In genomic region chr5:158172005-158172404, GRCh38 we compare ENCODE assay signal across 10 cellular contexts.
"Had no signal": no experiment of that assay in that cellular context is flagged by ENCODE, and none has a peak within 500 bp of the region (broad histone marks: within the 10 kb centered on the region; RNA-seq: fewer than 3 reads in every experiment).

No MANE protein-coding gene starts in this region.

- H3K36me3 ChIP-seq: HAP-1 had no signal

- H3K27ac Mint-ChIP-seq: HFFc6 had no signal

- H3K4me3 ChIP-seq: GM23248, HAP-1, K562 had no signal

- ATAC-seq: HCT116, K562 had no signal

- H3K27ac ChIP-seq: GM23248, HL-60 had no signal

- H3K4me1 ChIP-seq: HAP-1 had no signal

- H3K9me3 Mint-ChIP-seq: HFFc6 had no signal

- H3K4me3 Mint-ChIP-seq: HFFc6 had no signal

- H3K9me3 ChIP-seq: HAP-1 had no signal

- FAIRE-seq: HTR-8/SVneo, K562 had no signal

- DNase-seq: GM23248, GOT3, H7, HFFc6, IMR-90 had no signal
